Comparison of ENCODE assay signal across 1 cellular context in genomic region chr2:2613279-2614199, GRCh38.
TF ChIP-seq lines count a peak whose summit lies in the region.

No MANE protein-coding gene starts in this region.

TF ChIP-seq in K562, 482 proteins besides CTCF, POLR2A, EP300 and RAD21 (continued from another document and continues in another):
- TF ChIP-seq ZNF318 (IDR thresholded peaks at IDR 0.05; ENCODE audit: borderline replicate concordance in 1 of 2, low read depth in 1 of 2) = no peak
- TF ChIP-seq SIX5 (IDR thresholded peaks at IDR 0.05; ENCODE audit: borderline replicate concordance in 1 of 2, insufficient read depth in 1 of 2, low read depth in 1 of 2, low read length in 2 of 2) = peak; percentile 90 to 91
- TF ChIP-seq NFXL1 (CRISPR knock-in tag; IDR thresholded peaks at IDR 0.05) = no peak
- TF ChIP-seq MEIS2 (IDR thresholded peaks at IDR 0.05; ENCODE audit: partially characterized antibody) = no peak
- no peak for TF ChIP-seq MXI1 (IDR thresholded peaks at IDR 0.05; ENCODE audit: low read depth, low read length)
- TF ChIP-seq STAT6 (CRISPR knock-in tag; IDR thresholded peaks at IDR 0.05) = no peak
- no peak for TF ChIP-seq SREBF2 (CRISPR knock-in tag; IDR thresholded peaks at IDR 0.05)
- TF ChIP-seq TAF15 (IDR thresholded peaks at IDR 0.05; ENCODE audit: low read depth, low read length) = no peak
- no peak for TF ChIP-seq THRA (IDR thresholded peaks at IDR 0.05)
- TF ChIP-seq HDGF (IDR thresholded peaks at IDR 0.05) = no peak
- no peak for TF ChIP-seq DMBX1 (CRISPR knock-in tag; IDR thresholded peaks at IDR 0.05; ENCODE audit: borderline replicate concordance)
- no peak for TF ChIP-seq TRIM24 (IDR thresholded peaks at IDR 0.05)
- TF ChIP-seq ZNF12 (CRISPR knock-in tag; IDR thresholded peaks at IDR 0.05) = no peak
- no peak for TF ChIP-seq FOS (IDR thresholded peaks at IDR 0.05; ENCODE audit: extremely low read depth, insufficient read length)
- no peak for TF ChIP-seq RBM34 (IDR thresholded peaks at IDR 0.05; ENCODE audit: borderline replicate concordance, insufficient read depth, low read length)
- TF ChIP-seq ETS1 (conservative IDR thresholded peaks at IDR 0.05; ENCODE audit: control insufficient read depth, low read depth, low read length) = peak; percentile 96
- peak; percentile 81; the same call in 1 of the 2 replicates for TF ChIP-seq DIDO1 (tag; IDR thresholded peaks at IDR 0.05; ENCODE audit: low read depth)
- TF ChIP-seq HDAC6 (IDR thresholded peaks at IDR 0.05; ENCODE audit: low read depth, low read length) = no peak
- peak; percentile 58 for TF ChIP-seq PHF20 (IDR thresholded peaks at IDR 0.05; ENCODE audit: partially characterized antibody)
- TF ChIP-seq ZNF655 (CRISPR knock-in tag; IDR thresholded peaks at IDR 0.05) = no peak
- TF ChIP-seq ELK3 (CRISPR knock-in tag; IDR thresholded peaks at IDR 0.05) = no peak
- no peak for TF ChIP-seq CREBBP (IDR thresholded peaks at IDR 0.05; ENCODE audit: low read depth, low read length)
- TF ChIP-seq ZNF707 (CRISPR knock-in tag; conservative IDR thresholded peaks at IDR 0.05) = no peak
- peak; percentile 42; the same call in 1 of the 2 replicates for TF ChIP-seq XRCC5 (IDR thresholded peaks at IDR 0.05; ENCODE audit: low read depth, low read length)
- TF ChIP-seq MNT (conservative IDR thresholded peaks at IDR 0.05) = peak; percentile 44 to 73; a peak in 3 of 4 replicates
- TF ChIP-seq ATF3 (IDR thresholded peaks at IDR 0.05) = no peak
- TF ChIP-seq ATF3 (CRISPR knock-in tag; conservative IDR thresholded peaks at IDR 0.05) = 0 out of 2 replicates have a peak, but pooled peaks have one; percentile 38
- peak; percentile 90 for TF ChIP-seq MITF (IDR thresholded peaks at IDR 0.05)
- peak in 1 of 2 experiments; percentile 89; a peak in 2 of 3 replicates for TF ChIP-seq CBX3 (IDR thresholded peaks at IDR 0.05; ENCODE audit: borderline replicate concordance in 1 of 2, low read length in 2 of 2)
- no peak for TF ChIP-seq HMBOX1 (IDR thresholded peaks at IDR 0.05)
- peak; percentile 49 for TF ChIP-seq MYC (IDR thresholded peaks at IDR 0.05; ENCODE audit: low read depth, low read length)
- TF ChIP-seq MYC (CRISPR knock-in tag; IDR thresholded peaks at IDR 0.05; ENCODE audit: borderline replicate concordance, low read depth) = no peak
- TF ChIP-seq ZNF212 (CRISPR knock-in tag; IDR thresholded peaks at IDR 0.05) = no peak
- no peak for TF ChIP-seq GATAD2A (IDR thresholded peaks at IDR 0.05)
- no peak for TF ChIP-seq HEY1 (CRISPR knock-in tag; IDR thresholded peaks at IDR 0.05; ENCODE audit: borderline replicate concordance)
